In the genomic region with DNA sequence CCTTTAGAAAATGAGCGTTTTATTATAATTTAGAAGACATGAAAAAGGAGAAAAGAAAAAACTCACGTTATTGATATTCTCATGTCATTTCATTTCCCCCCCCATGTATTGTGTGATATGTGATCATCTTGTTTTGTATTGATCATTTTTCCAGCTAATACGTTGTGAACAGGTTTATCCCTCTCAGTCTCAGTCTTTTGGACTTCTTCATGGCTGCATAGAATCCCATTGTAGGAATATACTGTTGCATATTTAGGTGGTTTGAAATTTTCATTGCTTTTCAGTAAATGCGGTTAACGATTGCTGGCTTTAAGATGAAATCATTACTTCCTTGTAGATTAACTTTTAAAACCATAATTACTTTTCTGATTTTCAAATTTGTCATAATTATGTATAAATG, we compare ENCODE assay signal across 8 cellular contexts. TPM values are rescaled to one million over a fixed set of nuclear protein-coding genes. Genes with fewer than 3 reads are reported as not detected.
DNase-seq lines count a peak whose midpoint lies in the region; ATAC-seq, FAIRE-seq and TF ChIP-seq lines count a peak whose summit lies in the region.

No MANE protein-coding gene starts in this region.

- H3K4me3 ChIP-seq in suprapubic skin: peak overlapping the region; percentile 78

- H3K9me3 ChIP-seq in suprapubic skin: no peaks in the 10 kb centered on the region

- 4% methylated on average over 5 of the region's 5 CpGs for WGBS in suprapubic skin

- H3K9me3 Mint-ChIP-seq in T-helper 1 cell treated with Interleukin-12 subunit alpha and Interleukin-12 subunit beta and Interleukin-4 antibody, amounts not matched to agents 30 μg/mL and 1 μg/mL, for 36 hours: no peaks in the 10 kb centered on the region
- H3K9me3 Mint-ChIP-seq in activated T-helper 2 cell treated with anti-CD3 and anti-CD28 coated beads, Interferon-gamma antibody, Interleukin-2, Interleukin-4, amounts not matched to agents 10 μg/mL and 5 μg/mL and 100 μg/mL, durations not matched to agents 14 hours and 24 hours and 36 hours: no peaks in the 10 kb centered on the region
- no peaks in the 10 kb centered on the region for H3K9me3 Mint-ChIP-seq in immature natural killer cell

- no peak for TF ChIP-seq POLR2A in suprapubic skin (IDR thresholded peaks at IDR 0.05)

- DNase-seq in T-helper 1 cell (no peak), immature natural killer cell (no peak), suprapubic skin (ENCODE audit: low spot score in 2 of 2) (no peak), D341Med (ENCODE audit: low spot score) (no peak), urothelium cell line (ENCODE audit: low spot score) (no peak)
- DNase-seq in activated T-helper 2 cell treated with anti-CD3 and anti-CD28 coated beads, Interferon-gamma antibody, Interleukin-2, Interleukin-4, amounts not matched to agents 10 μg/mL and 5 μg/mL and 100 μg/mL, durations not matched to agents 14 hours and 24 hours and 36 hours (ENCODE audit: low spot score): no peak

- intact Hi-C loops in activated T-helper 2 cell treated with anti-CD3 and anti-CD28 coated beads, Interferon-gamma antibody, Interleukin-2, Interleukin-4, amounts not matched to agents 10 μg/mL and 5 μg/mL and 100 μg/mL, durations not matched to agents 14 hours and 24 hours and 36 hours (cut with micrococcal nuclease): loop anchor here (5.0 kb wide), 1 partner anchor 317 kb away; a partner anchor contains a TSS

- peak overlapping the region; percentile 89 for H3K4me3 Mint-ChIP-seq in T-helper 1 cell treated with Interleukin-12 subunit alpha and Interleukin-12 subunit beta and Interleukin-4 antibody, amounts not matched to agents 30 μg/mL and 1 μg/mL, for 36 hours
- peak overlapping the region; percentile 95 for H3K4me3 Mint-ChIP-seq in activated T-helper 2 cell treated with anti-CD3 and anti-CD28 coated beads, Interferon-gamma antibody, Interleukin-2, Interleukin-4, amounts not matched to agents 10 μg/mL and 5 μg/mL and 100 μg/mL, durations not matched to agents 14 hours and 24 hours and 36 hours (ENCODE audit: low read depth)
- H3K4me3 Mint-ChIP-seq in immature natural killer cell: peak overlapping the region; percentile 94 to 100 (median 98)

- TF ChIP-seq CTCF in suprapubic skin (IDR thresholded peaks at IDR 0.05): no peak

- FAIRE-seq in urothelium cell line (lab: Jason Lieb, UNC): no peak

- H3K27ac Mint-ChIP-seq in T-helper 1 cell treated with Interleukin-12 subunit alpha and Interleukin-12 subunit beta and Interleukin-4 antibody, amounts not matched to agents 30 μg/mL and 1 μg/mL, for 36 hours: peak overlapping the region; percentile 97
- H3K27ac Mint-ChIP-seq in activated T-helper 2 cell treated with anti-CD3 and anti-CD28 coated beads, Interferon-gamma antibody, Interleukin-2, Interleukin-4, amounts not matched to agents 10 μg/mL and 5 μg/mL and 100 μg/mL, durations not matched to agents 14 hours and 24 hours and 36 hours: peak overlapping the region; percentile 100
- peak overlapping the region; percentile 99 to 100 (median 100) for H3K27ac Mint-ChIP-seq in immature natural killer cell

- H3K27ac ChIP-seq in suprapubic skin: no peak overlapping the region

- peaks cover 46% of the 10 kb centered on the region for H3K4me1 ChIP-seq in suprapubic skin

- peaks cover 26% of the 10 kb centered on the region for H3K4me1 Mint-ChIP-seq in T-helper 1 cell treated with Interleukin-12 subunit alpha and Interleukin-12 subunit beta and Interleukin-4 antibody, amounts not matched to agents 30 μg/mL and 1 μg/mL, for 36 hours (ENCODE audit: low read depth)
- peaks cover 29% of the 10 kb centered on the region for H3K4me1 Mint-ChIP-seq in activated T-helper 2 cell treated with anti-CD3 and anti-CD28 coated beads, Interferon-gamma antibody, Interleukin-2, Interleukin-4, amounts not matched to agents 10 μg/mL and 5 μg/mL and 100 μg/mL, durations not matched to agents 14 hours and 24 hours and 36 hours (ENCODE audit: low read depth)
- peaks cover 57 to 74% of the 10 kb centered on the region in 2 donors for H3K4me1 Mint-ChIP-seq in immature natural killer cell

- no peak for ATAC-seq in HG03354 (IDR thresholded peaks at IDR 0.05; ENCODE audit: poor library complexity, severe bottlenecking, unreplicated experiment)

- TF ChIP-seq EP300 in suprapubic skin (IDR thresholded peaks at IDR 0.05): no peak

- no peaks in the 10 kb centered on the region for H3K27me3 ChIP-seq in suprapubic skin

- no peaks in the 10 kb centered on the region for H3K27me3 Mint-ChIP-seq in T-helper 1 cell treated with Interleukin-12 subunit alpha and Interleukin-12 subunit beta and Interleukin-4 antibody, amounts not matched to agents 30 μg/mL and 1 μg/mL, for 36 hours (ENCODE audit: low read depth)
- H3K27me3 Mint-ChIP-seq in activated T-helper 2 cell treated with anti-CD3 and anti-CD28 coated beads, Interferon-gamma antibody, Interleukin-2, Interleukin-4, amounts not matched to agents 10 μg/mL and 5 μg/mL and 100 μg/mL, durations not matched to agents 14 hours and 24 hours and 36 hours (ENCODE audit: low read depth): no peaks in the 10 kb centered on the region
- H3K27me3 Mint-ChIP-seq in immature natural killer cell (ENCODE audit: low read depth in 3 of 3): peaks cover 10 to 21% (median 17%) of the 10 kb centered on the region in 3 donors

- peaks cover 22% of the 10 kb centered on the region for H3K36me3 ChIP-seq in suprapubic skin

- peaks cover 17% of the 10 kb centered on the region for H3K36me3 Mint-ChIP-seq in T-helper 1 cell treated with Interleukin-12 subunit alpha and Interleukin-12 subunit beta and Interleukin-4 antibody, amounts not matched to agents 30 μg/mL and 1 μg/mL, for 36 hours (ENCODE audit: low read depth)
- peaks cover 58% of the 10 kb centered on the region for H3K36me3 Mint-ChIP-seq in activated T-helper 2 cell treated with anti-CD3 and anti-CD28 coated beads, Interferon-gamma antibody, Interleukin-2, Interleukin-4, amounts not matched to agents 10 μg/mL and 5 μg/mL and 100 μg/mL, durations not matched to agents 14 hours and 24 hours and 36 hours (ENCODE audit: low read depth)
- peaks cover 0 to 14% (median 3%) of the 10 kb centered on the region in 3 donors for H3K36me3 Mint-ChIP-seq in immature natural killer cell

RNA-seq across cellular contexts. Expression of a gene that starts 1.6 kb away (rescaled TPM):
- total RNA-seq in activated T-helper 2 cell treated with anti-CD3 and anti-CD28 coated beads, Interferon-gamma antibody, Interleukin-2, Interleukin-4, amounts not matched to agents 10 μg/mL and 5 μg/mL and 100 μg/mL, durations not matched to agents 14 hours and 24 hours and 36 hours: 345 and 376 TPM in 2 replicates
- 100 to 1,000 TPM; 249 to 673 (median 267) TPM for polyA plus RNA-seq in immature natural killer cell
- 100 to 1,000 TPM; 217 to 417 (median 313) TPM for total RNA-seq in suprapubic skin

RNA-seq across cellular contexts. Expression of a gene that starts 2.5 kb away (rescaled TPM):
- 197 and 199 TPM in 2 replicates for total RNA-seq in activated T-helper 2 cell treated with anti-CD3 and anti-CD28 coated beads, Interferon-gamma antibody, Interleukin-2, Interleukin-4, amounts not matched to agents 10 μg/mL and 5 μg/mL and 100 μg/mL, durations not matched to agents 14 hours and 24 hours and 36 hours
- 10 to 100 TPM; 26.4 to 43.8 (median 36.3) TPM for polyA plus RNA-seq in immature natural killer cell
- total RNA-seq in suprapubic skin: 10 to 100 TPM; 69.9 to 87.7 (median 77.3) TPM

RNA-seq across cellular contexts. Expression of a gene that starts 44.0 kb away (rescaled TPM):
- 40.3 and 41.7 TPM in 2 replicates for total RNA-seq in activated T-helper 2 cell treated with anti-CD3 and anti-CD28 coated beads, Interferon-gamma antibody, Interleukin-2, Interleukin-4, amounts not matched to agents 10 μg/mL and 5 μg/mL and 100 μg/mL, durations not matched to agents 14 hours and 24 hours and 36 hours
- 1 to 10 TPM; 2.3 to 3.7 (median 3.2) TPM for polyA plus RNA-seq in immature natural killer cell
- 10 to 100 TPM in 1 of 4 donors, 1 to 10 TPM in 3; 5.8 to 19.7 (median 6.7) TPM for total RNA-seq in suprapubic skin

RNA-seq across cellular contexts. Expression of a gene that starts 52.9 kb away (rescaled TPM):
- total RNA-seq in activated T-helper 2 cell treated with anti-CD3 and anti-CD28 coated beads, Interferon-gamma antibody, Interleukin-2, Interleukin-4, amounts not matched to agents 10 μg/mL and 5 μg/mL and 100 μg/mL, durations not matched to agents 14 hours and 24 hours and 36 hours: 0.16 and 0.37 TPM in 2 replicates
- polyA plus RNA-seq in immature natural killer cell: under 1 TPM in 1 of 3 donors, not detected in 2; 1.00 TPM
- 1 to 10 TPM; 1.9 to 4.5 (median 2.8) TPM for total RNA-seq in suprapubic skin
